11 cellular contexts compared by ENCODE assay signal in genomic region chr18:35045121-35045520, GRCh38. TPM values are rescaled to one million over a fixed set of nuclear protein-coding genes. Genes with fewer than 3 reads are reported as not detected.
DNase-seq lines count a peak whose midpoint lies in the region; ATAC-seq and TF ChIP-seq lines count a peak whose summit lies in the region.
"Had no signal": no experiment of that assay in that cellular context is flagged by ENCODE, and none has a peak within 500 bp of the region (broad histone marks: within the 10 kb centered on the region; RNA-seq: fewer than 3 reads in every experiment).

No MANE protein-coding gene starts in this region.

- in situ Hi-C loops in IMR-90 (cut with MboI; ENCODE audit: low sequenced_read_pairs): no loop called here

- ATAC-seq in IMR-90 (ENCODE audit: low read depth): 0 out of 2 replicates have a peak, but pooled peaks have one; percentile 5
- no peak for ATAC-seq in activated naive CD4-positive, alpha-beta T cell treated with anti-CD3 and anti-CD28 coated beads, Interleukin-2, amount 50 U/mL, for 72 hours
- ATAC-seq in HG03457 (IDR thresholded peaks at IDR 0.05; ENCODE audit: unreplicated experiment): no peak

- H3K27me3 ChIP-seq in IMR-90 (ENCODE audit: control insufficient read depth, insufficient read depth, low read length): no peaks in the 10 kb centered on the region

- no peak overlapping the region for H3K14ac ChIP-seq in IMR-90 (replicated peaks; ENCODE audit: low read depth, low read length)

- TF ChIP-seq RAD21 in IMR-90 (IDR thresholded peaks at IDR 0.05; ENCODE audit: low read length): no peak

- H3K4me2 ChIP-seq in IMR-90 (ENCODE audit: low read depth, low read length): no peak overlapping the region; the same call in 1 of the 2 replicates

- H3K9me1 ChIP-seq in IMR-90 (ENCODE audit: insufficient read depth, low read length): 0 out of 2 replicates have a peak, but pooled peaks cover 3% of the 10 kb centered on the region

- H2BK20ac ChIP-seq in IMR-90 (ENCODE audit: low read depth, low read length): no peak overlapping the region

- H4K20me1 ChIP-seq in IMR-90 (ENCODE audit: insufficient read depth, low read length): no peaks in the 10 kb centered on the region

- no peak overlapping the region for H2AK9ac ChIP-seq in IMR-90 (replicated peaks; ENCODE audit: low read depth, low read length, poor library complexity)

- peak; percentile 33 to 68 for DNase-seq in NCI-H2081 (lab: John Stamatoyannopoulos, UW)
- DNase-seq in NCI-H2081 treated with DMSO at 0.1 percent for 48 hours (lab: John Stamatoyannopoulos, UW): no peak
- DNase-seq in IMR-90: peak; percentile 63
- DNase-seq in activated naive CD4-positive, alpha-beta T cell treated with anti-CD3 and anti-CD28 coated beads, Interleukin-2, amount 50 U/mL, for 72 hours (ENCODE audit: low spot score in 2 of 2): no peak
- no peak for DNase-seq in occipital lobe (lab: John Stamatoyannopoulos, UW)
- no peak for DNase-seq in HT-29 (ENCODE audit: low spot score)
- DNase-seq: activated CD8-positive, alpha-beta memory T cell treated with anti-CD3 and anti-CD28 coated beads, Interleukin-2, amount 50 U/mL, for 4 hours; stimulated activated CD8-positive, alpha-beta memory T cell treated with anti-CD3 and anti-CD28 coated beads, Interleukin-4, amount 100 ng/mL, for 48 hours had no signal

- CTCF ChIA-PET in IMR-90 (lab: Yijun Ruan, JAX): interaction anchor here (0.6 to 0.9 kb wide), 2 partner anchors 16 to 98 kb away, joined by 3 read pairs; no protein-coding TSS in a partner anchor

- no peaks in the 10 kb centered on the region for H3K9me3 ChIP-seq in IMR-90 (ENCODE audit: control insufficient read depth, insufficient read depth, low read length)

- H3K9ac ChIP-seq in IMR-90 (ENCODE audit: low read depth, low read length): no peak overlapping the region

- WGBS in IMR-90 (ENCODE audit: extremely low coverage in 2 of 2, insufficient read length in 1 of 2), 2 experiments: no CpG with 5 or more reads among the region's 4 CpGs

- no TSS peak for BruUV-seq in IMR-90 (replicated peaks; lab: Mats Ljungman, UMichigan)

- H2AK5ac ChIP-seq in IMR-90 (ENCODE audit: low read depth, low read length): no peak overlapping the region

- H3K36me3 Mint-ChIP-seq in activated naive CD4-positive, alpha-beta T cell treated with anti-CD3 and anti-CD28 coated beads, Interleukin-2, amount 50 U/mL, for 72 hours: peaks cover 15 to 29% of the 10 kb centered on the region in 2 donors
- H3K36me3 Mint-ChIP-seq in nephron (ENCODE audit: low read depth): peaks cover 4% of the 10 kb centered on the region

- H2BK5ac ChIP-seq in IMR-90 (ENCODE audit: low read depth, low read length, poor library complexity, severe bottlenecking): no peak overlapping the region

- H2BK120ac ChIP-seq in IMR-90 (ENCODE audit: low read depth, low read length): no peak overlapping the region

- peaks cover 38% of the 10 kb centered on the region for H3K4me1 Mint-ChIP-seq in nephron

- H3K27ac ChIP-seq in IMR-90 (ENCODE audit: insufficient read depth, low read length): no peak overlapping the region
- H3K27ac ChIP-seq: epithelial cell of prostate had no signal

- H4K8ac ChIP-seq in IMR-90 (ENCODE audit: low read depth in 2 of 2, low read length in 2 of 2): no peak overlapping the region

- H2AFZ ChIP-seq in IMR-90 (replicated peaks; ENCODE audit: low read length, poor library complexity): no peak overlapping the region

- H2BK15ac ChIP-seq in IMR-90 (ENCODE audit: low read depth, low read length): no peak overlapping the region

- no peaks in the 10 kb centered on the region for H3K36me3 ChIP-seq in IMR-90 (ENCODE audit: control insufficient read depth, insufficient read depth, low read length)

- H3K23ac ChIP-seq in IMR-90 (ENCODE audit: low read depth, low read length): no peak overlapping the region

- peak overlapping the region in 2 of 3 experiments; percentile 24 to 43 for H3K4me3 Mint-ChIP-seq in nephron

- POLR2A ChIA-PET in IMR-90 (lab: Charles Lee; ENCODE audit: unreplicated experiment): no interaction called here

- no peak overlapping the region for H3K4ac ChIP-seq in IMR-90 (ENCODE audit: low read depth, low read length)

- peak overlapping the region; percentile 96 to 100 for H3K27ac Mint-ChIP-seq in activated naive CD4-positive, alpha-beta T cell treated with anti-CD3 and anti-CD28 coated beads, Interleukin-2, amount 50 U/mL, for 72 hours
- peak overlapping the region in 1 of 3 experiments; percentile 59 for H3K27ac Mint-ChIP-seq in nephron

- H3K56ac ChIP-seq in IMR-90 (ENCODE audit: extremely low read depth, insufficient read depth, low read length): no peak overlapping the region

- peaks cover 0 to 42% of the 10 kb centered on the region in 2 experiments; a peak in 3 of 4 replicates for H3K79me1 ChIP-seq in IMR-90 (ENCODE audit: low read depth in 1 of 2, low read length in 2 of 2)

- H4K5ac ChIP-seq in IMR-90 (ENCODE audit: low read depth, low read length): no peak overlapping the region

- no peak for TF ChIP-seq POLR2A in IMR-90 (IDR thresholded peaks at IDR 0.05; ENCODE audit: low read depth, low read length)

- H3K4me1 ChIP-seq in IMR-90 (ENCODE audit: control insufficient read depth, insufficient read depth, low read length): no peaks in the 10 kb centered on the region; the same call in 1 of the 2 replicates

- H4K91ac ChIP-seq in IMR-90 (ENCODE audit: insufficient read depth, low read depth, low read length): no peak overlapping the region

- dilution Hi-C loops in IMR-90 (cut with HindIII; ENCODE audit: low sequenced_read_pairs, unreplicated experiment): no loop called here

- intact Hi-C loops in IMR-90 (cut with micrococcal nuclease): no loop called here

- no peak overlapping the region for H3K18ac ChIP-seq in IMR-90 (ENCODE audit: low read depth, low read length)

- no peaks in the 10 kb centered on the region for H3K9me3 Mint-ChIP-seq in activated naive CD4-positive, alpha-beta T cell treated with anti-CD3 and anti-CD28 coated beads, Interleukin-2, amount 50 U/mL, for 72 hours
- no peaks in the 10 kb centered on the region for H3K9me3 Mint-ChIP-seq in nephron

- TF ChIP-seq CTCF in IMR-90 (conservative IDR thresholded peaks at IDR 0.05; ENCODE audit: low read depth, low read length) (no peak), nephron (IDR thresholded peaks at IDR 0.05; ENCODE audit: unreplicated experiment in 3 of 3) (no peak)

- no peak overlapping the region for H3K4me3 ChIP-seq in IMR-90 (ENCODE audit: insufficient read depth, low read depth, low read length)

- no peaks in the 10 kb centered on the region for H3K27me3 Mint-ChIP-seq in nephron (ENCODE audit: low read depth)

TF ChIP-seq in IMR-90, 13 proteins besides CTCF, POLR2A, EP300 and RAD21:
- no peak for TF ChIP-seq FOS (IDR thresholded peaks at IDR 0.05; ENCODE audit: low read depth, low read length)
- no peak for TF ChIP-seq SMC3 (IDR thresholded peaks at IDR 0.05; ENCODE audit: low read depth, low read length)
- TF ChIP-seq RFX5 (IDR thresholded peaks at IDR 0.05; ENCODE audit: low read depth, low read length): no peak
- TF ChIP-seq RCOR1 (IDR thresholded peaks at IDR 0.05; ENCODE audit: insufficient replicate concordance, low read length): no peak
- TF ChIP-seq MAZ (IDR thresholded peaks at IDR 0.05; ENCODE audit: borderline replicate concordance, low read depth, low read length): no peak
- TF ChIP-seq MXI1 (IDR thresholded peaks at IDR 0.05; ENCODE audit: borderline replicate concordance, low read depth, low read length): no peak
- no peak for TF ChIP-seq BHLHE40 (IDR thresholded peaks at IDR 0.05; ENCODE audit: low read depth, low read length)
- TF ChIP-seq ELK1 (IDR thresholded peaks at IDR 0.05; ENCODE audit: borderline replicate concordance, low read depth, low read length): no peak
- no peak for TF ChIP-seq USF2 (IDR thresholded peaks at IDR 0.05; ENCODE audit: low read depth, low read length)
- TF ChIP-seq CEBPB (IDR thresholded peaks at IDR 0.05; ENCODE audit: low read depth, low read length): no peak
- no peak for TF ChIP-seq NFE2L2 (IDR thresholded peaks at IDR 0.05; ENCODE audit: low read depth, low read length)
- TF ChIP-seq MAFK (IDR thresholded peaks at IDR 0.05; ENCODE audit: low read depth, low read length): no peak
- TF ChIP-seq CHD1 (IDR thresholded peaks at IDR 0.05; ENCODE audit: low read depth, low read length): no peak

RNA-seq across cellular contexts. Expression of gene MAPRE2, which starts 3.9 kb away (rescaled TPM):
- total RNA-seq in IMR-90 (2012; rRNA removed) (23.8 and 24.2 TPM in 2 replicates), occipital lobe (68.0 TPM)
- 18.4 and 19.6 TPM in 2 replicates for polyA plus RNA-seq in IMR-90 (2012; rRNA removed)
- polyA plus RNA-seq in IMR-90 (2012; cell fraction: cytosol; rRNA removed): 8.2 and 8.5 TPM in 2 replicates
- polyA plus RNA-seq in IMR-90 (2012; cell fraction: nucleus; rRNA removed; ENCODE audit: low replicate concordance): 4.3 and 13.4 TPM in 2 replicates
- total RNA-seq in activated naive CD4-positive, alpha-beta T cell treated with anti-CD3 and anti-CD28 coated beads, Interleukin-2, amount 50 U/mL, for 72 hours: 10 to 100 TPM; 65.2 to 66.6 TPM
- 2.8 TPM in 2 replicates for total RNA-seq in HT-29 (2014; rRNA removed; shearing (Covaris generic))

Comparison
In these comparisons a context has a peak if more than half of its experiments do, and no peak if none do; other contexts are left out.
1. DNase-seq: peak in NCI-H2081 (2 of 2) and IMR-90 (single experiment); none in NCI-H2081 treated with DMSO at 0.1 percent for 48 hours (single experiment), activated naive CD4-positive, alpha-beta T cell treated with anti-CD3 and anti-CD28 coated beads, Interleukin-2, amount 50 U/mL, for 72 hours (0 of 2), occipital lobe (single experiment) and HT-29 (single experiment).